ENCODE assay signal across 8 cellular contexts in the genomic region with DNA sequence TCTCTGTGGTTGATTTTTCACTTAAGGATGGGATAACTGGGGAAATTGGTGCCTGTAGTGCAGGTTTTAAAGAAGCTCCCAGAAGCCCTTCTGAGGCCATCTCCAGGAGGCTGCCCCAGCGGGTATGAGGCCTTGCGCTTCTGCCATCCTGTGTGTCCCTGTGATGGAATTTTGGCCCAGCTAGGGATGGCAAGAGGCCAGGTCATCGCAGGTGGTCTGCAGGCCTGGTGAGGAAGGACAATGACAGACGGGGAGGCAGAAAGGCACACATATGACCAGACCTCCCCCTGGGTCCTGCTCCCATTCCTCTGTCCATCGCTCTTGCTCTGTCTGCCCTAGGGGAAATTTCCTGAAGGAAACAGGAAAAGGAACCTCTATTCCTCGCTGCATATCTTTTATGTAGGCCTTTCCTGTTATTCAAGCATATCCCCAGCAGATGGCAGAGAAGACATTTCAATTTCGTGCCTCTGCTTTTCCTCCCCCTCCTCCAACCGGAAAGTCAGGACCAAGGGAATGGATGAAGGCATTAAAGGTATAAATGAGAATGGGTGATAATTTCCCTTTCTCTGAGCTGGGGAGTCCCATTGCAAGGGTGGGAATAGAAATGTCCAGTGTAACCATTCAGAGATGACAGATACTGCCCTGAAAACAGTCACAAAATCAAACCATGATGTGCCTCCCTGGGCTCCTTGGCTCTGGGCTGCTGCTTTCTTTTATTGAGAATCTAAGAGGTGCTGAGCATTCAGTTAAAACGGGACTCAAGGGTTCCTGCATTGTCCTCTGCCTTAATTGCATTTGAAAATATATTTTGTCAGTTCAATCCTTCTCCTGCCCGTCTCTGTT.
DNase-seq lines count a peak whose midpoint lies in the region; ATAC-seq, FAIRE-seq and TF ChIP-seq lines count a peak whose summit lies in the region.

No MANE protein-coding gene starts in this region.

- H3K4me1 ChIP-seq in neutrophil (ENCODE audit: control insufficient read depth in 1 of 2, insufficient read depth in 1 of 2, low read depth in 1 of 2, low read length in 1 of 2): peaks cover 0 to 5% of the 10 kb centered on the region in 2 experiments

- no peak overlapping the region for H3K27ac ChIP-seq in neutrophil

- peak; percentile 79 for DNase-seq in Ammon's horn (ENCODE audit: low spot score)
- no peak for DNase-seq in GM18507 (ENCODE audit: extremely low spot score, insufficient read length, low read depth)
- DNase-seq in RPMI8226: peak; percentile 18
- peak; percentile 69 for DNase-seq in fibroblast of pulmonary artery (ENCODE audit: low read depth)
- DNase-seq in activated T-cell treated with anti-CD3 and anti-CD28 coated beads, Interleukin-2, amount 50 U/mL, for 1 hour: no peak

- peak; percentile 67 for TF ChIP-seq CTCF in fibroblast of pulmonary artery (IDR thresholded peaks at IDR 0.05; ENCODE audit: low read length, missing control alignments)
- TF ChIP-seq CTCF in neutrophil (IDR thresholded peaks at IDR 0.05): peak; percentile 34

- ATAC-seq in HG02571 (IDR thresholded peaks at IDR 0.05; ENCODE audit: unreplicated experiment) (no peak), GM18873 (IDR thresholded peaks at IDR 0.05; ENCODE audit: low FRiP score, unreplicated experiment) (no peak)

- H3K27me3 ChIP-seq in neutrophil: peaks cover 96% of the 10 kb centered on the region

- peak; percentile 84 for FAIRE-seq in GM18507 (lab: Jason Lieb, UNC)

- no peaks in the 10 kb centered on the region for H3K36me3 ChIP-seq in neutrophil

- H3K4me3 ChIP-seq in fibroblast of pulmonary artery (replicated peaks; ENCODE audit: low read depth, low read length) (no peak overlapping the region), neutrophil (ENCODE audit: low read depth in 1 of 2, low read length in 1 of 2) (no peak overlapping the region)

- H3K9me3 ChIP-seq in neutrophil: no peaks in the 10 kb centered on the region

Comparison
In these comparisons a context has a peak if more than half of its experiments do, and no peak if none do; other contexts are left out.
1. DNase-seq: peak in Ammon's horn (single experiment), RPMI8226 (single experiment) and fibroblast of pulmonary artery (single experiment); none in GM18507 (single experiment) and activated T-cell treated with anti-CD3 and anti-CD28 coated beads, Interleukin-2, amount 50 U/mL, for 1 hour (single experiment).